In the genomic region with DNA sequence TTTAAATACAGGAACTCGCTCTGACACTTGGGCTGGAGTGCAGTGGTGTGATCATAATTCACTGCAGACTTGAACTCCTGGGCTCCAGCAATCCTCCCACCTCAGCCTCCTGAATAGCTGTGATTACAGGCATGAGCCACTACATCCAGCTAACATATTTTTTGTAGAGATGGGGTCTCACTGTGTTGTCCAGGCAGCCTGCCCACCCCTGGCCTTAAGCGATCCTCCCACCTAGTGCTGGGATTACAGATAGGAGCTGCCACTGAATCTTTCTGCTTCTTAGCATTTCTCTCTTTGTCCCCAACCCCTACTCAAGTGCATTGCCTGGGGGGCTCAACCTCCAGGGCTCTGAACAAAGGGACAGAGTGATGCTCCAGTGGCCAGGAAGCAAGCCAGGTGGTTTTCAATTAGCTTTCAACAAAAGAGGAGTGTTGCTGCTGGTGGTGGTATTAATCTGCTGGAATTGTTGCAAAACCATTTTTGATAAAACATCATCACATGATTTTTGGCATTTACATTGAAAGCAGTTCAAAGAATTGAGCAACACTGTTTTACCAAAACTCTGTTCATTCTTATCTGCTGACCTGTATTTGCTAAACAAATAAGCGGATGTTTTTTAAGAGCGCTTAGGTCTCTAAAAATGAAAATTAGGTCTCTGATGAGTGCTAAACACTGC, we compare ENCODE assay signal across 1 cellular context.
TF ChIP-seq lines count a peak whose summit lies in the region.

No MANE protein-coding gene starts in this region.

TF ChIP-seq in GM23338, 12 proteins besides CTCF, POLR2A, EP300 and RAD21 (continued from another document):
- TF ChIP-seq, protein P1, sequence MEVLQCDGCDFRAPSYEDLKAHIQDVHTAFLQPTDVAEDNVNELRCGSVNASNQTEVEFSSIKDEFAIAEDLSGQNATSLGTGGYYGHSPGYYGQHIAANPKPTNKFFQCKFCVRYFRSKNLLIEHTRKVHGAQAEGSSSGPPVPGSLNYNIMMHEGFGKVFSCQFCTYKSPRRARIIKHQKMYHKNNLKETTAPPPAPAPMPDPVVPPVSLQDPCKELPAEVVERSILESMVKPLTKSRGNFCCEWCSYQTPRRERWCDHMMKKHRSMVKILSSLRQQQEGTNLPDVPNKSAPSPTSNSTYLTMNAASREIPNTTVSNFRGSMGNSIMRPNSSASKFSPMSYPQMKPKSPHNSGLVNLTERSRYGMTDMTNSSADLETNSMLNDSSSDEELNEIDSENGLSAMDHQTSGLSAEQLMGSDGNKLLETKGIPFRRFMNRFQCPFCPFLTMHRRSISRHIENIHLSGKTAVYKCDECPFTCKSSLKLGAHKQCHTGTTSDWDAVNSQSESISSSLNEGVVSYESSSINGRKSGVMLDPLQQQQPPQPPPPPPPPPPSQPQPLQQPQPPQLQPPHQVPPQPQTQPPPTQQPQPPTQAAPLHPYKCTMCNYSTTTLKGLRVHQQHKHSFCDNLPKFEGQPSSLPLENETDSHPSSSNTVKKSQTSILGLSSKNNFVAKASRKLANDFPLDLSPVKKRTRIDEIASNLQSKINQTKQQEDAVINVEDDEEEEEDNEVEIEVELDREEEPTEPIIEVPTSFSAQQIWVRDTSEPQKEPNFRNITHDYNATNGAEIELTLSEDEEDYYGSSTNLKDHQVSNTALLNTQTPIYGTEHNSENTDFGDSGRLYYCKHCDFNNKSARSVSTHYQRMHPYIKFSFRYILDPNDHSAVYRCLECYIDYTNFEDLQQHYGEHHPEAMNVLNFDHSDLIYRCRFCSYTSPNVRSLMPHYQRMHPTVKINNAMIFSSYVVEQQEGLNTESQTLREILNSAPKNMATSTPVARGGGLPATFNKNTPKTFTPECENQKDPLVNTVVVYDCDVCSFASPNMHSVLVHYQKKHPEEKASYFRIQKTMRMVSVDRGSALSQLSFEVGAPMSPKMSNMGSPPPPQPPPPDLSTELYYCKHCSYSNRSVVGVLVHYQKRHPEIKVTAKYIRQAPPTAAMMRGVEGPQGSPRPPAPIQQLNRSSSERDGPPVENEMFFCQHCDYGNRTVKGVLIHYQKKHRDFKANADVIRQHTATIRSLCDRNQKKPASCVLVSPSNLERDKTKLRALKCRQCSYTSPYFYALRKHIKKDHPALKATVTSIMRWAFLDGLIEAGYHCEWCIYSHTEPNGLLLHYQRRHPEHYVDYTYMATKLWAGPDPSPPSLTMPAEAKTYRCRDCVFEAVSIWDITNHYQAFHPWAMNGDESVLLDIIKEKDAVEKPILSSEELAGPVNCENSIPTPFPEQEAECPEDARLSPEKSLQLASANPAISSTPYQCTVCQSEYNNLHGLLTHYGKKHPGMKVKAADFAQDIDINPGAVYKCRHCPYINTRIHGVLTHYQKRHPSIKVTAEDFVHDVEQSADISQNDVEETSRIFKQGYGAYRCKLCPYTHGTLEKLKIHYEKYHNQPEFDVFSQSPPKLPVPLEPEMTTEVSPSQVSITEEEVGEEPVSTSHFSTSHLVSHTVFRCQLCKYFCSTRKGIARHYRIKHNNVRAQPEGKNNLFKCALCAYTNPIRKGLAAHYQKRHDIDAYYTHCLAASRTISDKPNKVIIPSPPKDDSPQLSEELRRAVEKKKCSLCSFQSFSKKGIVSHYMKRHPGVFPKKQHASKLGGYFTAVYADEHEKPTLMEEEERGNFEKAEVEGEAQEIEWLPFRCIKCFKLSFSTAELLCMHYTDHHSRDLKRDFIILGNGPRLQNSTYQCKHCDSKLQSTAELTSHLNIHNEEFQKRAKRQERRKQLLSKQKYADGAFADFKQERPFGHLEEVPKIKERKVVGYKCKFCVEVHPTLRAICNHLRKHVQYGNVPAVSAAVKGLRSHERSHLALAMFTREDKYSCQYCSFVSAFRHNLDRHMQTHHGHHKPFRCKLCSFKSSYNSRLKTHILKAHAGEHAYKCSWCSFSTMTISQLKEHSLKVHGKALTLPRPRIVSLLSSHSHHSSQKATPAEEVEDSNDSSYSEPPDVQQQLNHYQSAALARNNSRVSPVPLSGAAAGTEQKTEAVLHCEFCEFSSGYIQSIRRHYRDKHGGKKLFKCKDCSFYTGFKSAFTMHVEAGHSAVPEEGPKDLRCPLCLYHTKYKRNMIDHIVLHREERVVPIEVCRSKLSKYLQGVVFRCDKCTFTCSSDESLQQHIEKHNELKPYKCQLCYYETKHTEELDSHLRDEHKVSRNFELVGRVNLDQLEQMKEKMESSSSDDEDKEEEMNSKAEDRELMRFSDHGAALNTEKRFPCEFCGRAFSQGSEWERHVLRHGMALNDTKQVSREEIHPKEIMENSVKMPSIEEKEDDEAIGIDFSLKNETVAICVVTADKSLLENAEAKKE (CRISPR knock-in tag; IDR thresholded peaks at IDR 0.05), result no peak
